In genomic region chr4:1291996-1292702, GRCh38 we compare ENCODE assay signal across 1 cellular context.
TF ChIP-seq lines count a peak whose summit lies in the region.

No MANE protein-coding gene starts in this region.

TF ChIP-seq in IMR-90, 13 proteins besides CTCF, POLR2A, EP300 and RAD21 (continued from another document):
- TF ChIP-seq ELK1 (IDR thresholded peaks at IDR 0.05; ENCODE audit: borderline replicate concordance, low read depth, low read length) (no peak), MAZ (IDR thresholded peaks at IDR 0.05; ENCODE audit: borderline replicate concordance, low read depth, low read length) (no peak), CEBPB (IDR thresholded peaks at IDR 0.05; ENCODE audit: low read depth, low read length) (no peak), NFE2L2 (IDR thresholded peaks at IDR 0.05; ENCODE audit: low read depth, low read length) (no peak), MXI1 (IDR thresholded peaks at IDR 0.05; ENCODE audit: borderline replicate concordance, low read depth, low read length) (no peak), FOS (IDR thresholded peaks at IDR 0.05; ENCODE audit: low read depth, low read length) (no peak), RCOR1 (IDR thresholded peaks at IDR 0.05; ENCODE audit: insufficient replicate concordance, low read length) (no peak), USF2 (IDR thresholded peaks at IDR 0.05; ENCODE audit: low read depth, low read length) (no peak), SMC3 (IDR thresholded peaks at IDR 0.05; ENCODE audit: low read depth, low read length) (no peak), RFX5 (IDR thresholded peaks at IDR 0.05; ENCODE audit: low read depth, low read length) (no peak), BHLHE40 (IDR thresholded peaks at IDR 0.05; ENCODE audit: low read depth, low read length) (no peak), MAFK (IDR thresholded peaks at IDR 0.05; ENCODE audit: low read depth, low read length) (no peak)
TF ChIP-seq in IMR-90: peak in this region for 0.
